In genomic region chr6:138817799-138818198, GRCh38 we compare ENCODE assay signal across 9 cellular contexts. TPM values are rescaled to one million over a fixed set of nuclear protein-coding genes. Genes with fewer than 3 reads are reported as not detected.
DNase-seq lines count a peak whose midpoint lies in the region; ATAC-seq and TF ChIP-seq lines count a peak whose summit lies in the region.
"Had no signal": no experiment of that assay in that cellular context is flagged by ENCODE, and none has a peak within 500 bp of the region (broad histone marks: within the 10 kb centered on the region; RNA-seq: fewer than 3 reads in every experiment).

No MANE protein-coding gene starts in this region.

- DNase-seq in GM03348 (ENCODE audit: low spot score) (peak; percentile 61), LHCN-M2 (ENCODE audit: low read depth) (peak; percentile 90), left lobe of liver (ENCODE audit: low spot score) (no peak), SW 1271 (lab: John Stamatoyannopoulos, UW) (no peak), GM10266 (ENCODE audit: extremely low spot score) (no peak), sigmoid colon (no peak)
- DNase-seq in activated naive CD8-positive, alpha-beta T cell treated with anti-CD3 and anti-CD28 coated beads for 36 hours, result peak; percentile 35

- no peak overlapping the region for H3K27ac ChIP-seq in sigmoid colon

- ATAC-seq in left lobe of liver (peak; percentile 16), HG02870 (IDR thresholded peaks at IDR 0.05; ENCODE audit: unreplicated experiment) (no peak)

- H3K9me3 Mint-ChIP-seq in activated naive CD8-positive, alpha-beta T cell treated with anti-CD3 and anti-CD28 coated beads for 36 hours, result no peaks in the 10 kb centered on the region

- peaks cover 0 to 6% (median 0%) of the 10 kb centered on the region in 4 donors for H3K4me1 ChIP-seq in sigmoid colon

- H3K27me3 ChIP-seq in sigmoid colon, result no peaks in the 10 kb centered on the region

- no peak for TF ChIP-seq EP300 in sigmoid colon (IDR thresholded peaks at IDR 0.05)

- no peak for TF ChIP-seq CTCF in GM10266 (IDR thresholded peaks at IDR 0.05; ENCODE audit: control insufficient read depth, insufficient read depth, low read depth, missing control alignments)
- TF ChIP-seq CTCF in sigmoid colon (IDR thresholded peaks at IDR 0.05), result no peak

- intact Hi-C loops in sigmoid colon (cut with DNase I), result loop anchor here (2.0 to 10.0 kb wide), 2 partner anchors 317 to 547 kb away; partner anchors contain the start of gene HECA

- no peak for TF ChIP-seq POLR2A in sigmoid colon (IDR thresholded peaks at IDR 0.05)

- H3K9me3 ChIP-seq in sigmoid colon, result no peaks in the 10 kb centered on the region

- H3K4me3 ChIP-seq in sigmoid colon, result no peak overlapping the region

- no peaks in the 10 kb centered on the region for H3K27me3 Mint-ChIP-seq in activated naive CD8-positive, alpha-beta T cell treated with anti-CD3 and anti-CD28 coated beads for 36 hours

- no peaks in the 10 kb centered on the region for H3K36me3 Mint-ChIP-seq in activated naive CD8-positive, alpha-beta T cell treated with anti-CD3 and anti-CD28 coated beads for 36 hours

- peaks cover 34% of the 10 kb centered on the region for H3K4me1 Mint-ChIP-seq in activated naive CD8-positive, alpha-beta T cell treated with anti-CD3 and anti-CD28 coated beads for 36 hours

- no peaks in the 10 kb centered on the region for H3K36me3 ChIP-seq in sigmoid colon

- H3K27ac Mint-ChIP-seq in activated naive CD8-positive, alpha-beta T cell treated with anti-CD3 and anti-CD28 coated beads for 36 hours, result peak overlapping the region; percentile 88

- WGBS in sigmoid colon, 2 donors, result 7 to 48% methylated on average over 4 of the region's 4 CpGs

- H3K4me3 Mint-ChIP-seq in activated naive CD8-positive, alpha-beta T cell treated with anti-CD3 and anti-CD28 coated beads for 36 hours, result peak overlapping the region; percentile 38
- H3K4me3 Mint-ChIP-seq: neural crest cell had no signal

RNA-seq across cellular contexts. Expression of gene ECT2L, which starts 21.9 kb away (rescaled TPM):
- not detected in 2 replicates for total RNA-seq in LHCN-M2 (2014; rRNA removed)
- 0.01 TPM for polyA plus RNA-seq in LHCN-M2 (2012)
- not detected for total RNA-seq in activated naive CD8-positive, alpha-beta T cell treated with anti-CD3 and anti-CD28 coated beads for 36 hours
- total RNA-seq in left lobe of liver, result not detected
- not detected for total RNA-seq in sigmoid colon
- under 1 TPM in 1 of 3 donors, not detected in 2; 0.04 TPM for polyA plus RNA-seq in sigmoid colon
- total RNA-seq: neural crest cell had no signal

RNA-seq across cellular contexts. Expression of gene CCDC28A, which starts 44.2 kb away (rescaled TPM):
- total RNA-seq in LHCN-M2 (2014; rRNA removed), result 10.3 and 11.5 TPM in 2 replicates
- 7.5 TPM for polyA plus RNA-seq in LHCN-M2 (2012)
- total RNA-seq in activated naive CD8-positive, alpha-beta T cell treated with anti-CD3 and anti-CD28 coated beads for 36 hours, result 10 to 100 TPM; 15.5 to 16.6 TPM
- total RNA-seq in left lobe of liver, result 16.5 TPM
- 10 to 100 TPM; 17.4 to 33.1 (median 21.7) TPM for total RNA-seq in sigmoid colon
- polyA plus RNA-seq in sigmoid colon, result 10 to 100 TPM; 26.5 to 49.5 (median 42.6) TPM

Comparison
In these comparisons a context has a peak if more than half of its experiments do, and no peak if none do; other contexts are left out.
1. DNase-seq: peak in GM03348 (single experiment), LHCN-M2 (single experiment) and activated naive CD8-positive, alpha-beta T cell treated with anti-CD3 and anti-CD28 coated beads for 36 hours (single experiment); none in left lobe of liver (single experiment), SW 1271 (0 of 2), GM10266 (single experiment) and sigmoid colon (single experiment).